ENCODE assay signal across 27 cellular contexts in genomic region chr2:186980117-186980442, GRCh38.
"Had no signal": no experiment of that assay in that cellular context is flagged by ENCODE, and none has a peak within 500 bp of the region (broad histone marks: within the 10 kb centered on the region; RNA-seq: fewer than 3 reads in every experiment).

No MANE protein-coding gene starts in this region.

- H3K36me3 Mint-ChIP-seq: activated CD4-positive, alpha-beta memory T cell treated with anti-CD3 and anti-CD28 coated beads for 36 hours; activated CD8-positive, alpha-beta memory T cell treated with anti-CD3 and anti-CD28 coated beads, Interleukin-2, amount 10 ng/mL, durations not matched to agents 7 days and 5 days; activated naive CD4-positive, alpha-beta T cell treated with anti-CD3 and anti-CD28 coated beads, Interleukin-2, amount 10 ng/mL, durations not matched to agents 7 days and 5 days; activated naive CD4-positive, alpha-beta T cell treated with anti-CD3 and anti-CD28 coated beads, Interleukin-2, amount 50 U/mL, for 72 hours; activated naive CD8-positive, alpha-beta T cell treated with anti-CD3 and anti-CD28 coated beads, Interleukin-2, amount 10 ng/mL, durations not matched to agents 7 days and 5 days; brain had no signal

- H3K4me1 ChIP-seq: ascending aorta, breast epithelium, colonic mucosa, esophagus squamous epithelium had no signal

- H3K4me3 Mint-ChIP-seq: activated CD4-positive, alpha-beta memory T cell treated with anti-CD3 and anti-CD28 coated beads for 36 hours; activated CD4-positive, alpha-beta T cell treated with anti-CD3 and anti-CD28 coated beads for 36 hours; activated CD4-positive, alpha-beta T cell treated with anti-CD3 and anti-CD28 coated beads, Interleukin-2, amount 10 ng/mL, durations not matched to agents 24 days and 14 days; activated CD8-positive, alpha-beta memory T cell treated with anti-CD3 and anti-CD28 coated beads, Interleukin-2, amount 10 ng/mL, durations not matched to agents 7 days and 5 days; activated CD8-positive, alpha-beta T cell treated with anti-CD3 and anti-CD28 coated beads, Interleukin-2, amount 10 ng/mL, durations not matched to agents 7 days and 5 days; activated naive CD4-positive, alpha-beta T cell treated with anti-CD3 and anti-CD28 coated beads, Interleukin-2, amount 10 ng/mL, durations not matched to agents 7 days and 5 days; activated naive CD8-positive, alpha-beta T cell treated with anti-CD3 and anti-CD28 coated beads, Interleukin-2, amount 10 ng/mL, durations not matched to agents 7 days and 5 days; brain; T-helper 17 cell; T-helper 2 cell treated with Interferon-gamma antibody and Interleukin-4, amounts not matched to agents 5 μg/mL and 100 μg/mL, for 36 hours had no signal

- H3K36me3 ChIP-seq: ascending aorta, breast epithelium, cardiac muscle cell, colonic mucosa, esophagus squamous epithelium had no signal

- H3K27ac Mint-ChIP-seq: activated CD4-positive, alpha-beta memory T cell treated with anti-CD3 and anti-CD28 coated beads for 36 hours; activated CD4-positive, alpha-beta T cell treated with anti-CD3 and anti-CD28 coated beads for 36 hours; activated CD4-positive, alpha-beta T cell treated with anti-CD3 and anti-CD28 coated beads, Interleukin-2, amount 10 ng/mL, durations not matched to agents 24 days and 14 days; activated CD8-positive, alpha-beta memory T cell treated with anti-CD3 and anti-CD28 coated beads, Interleukin-2, amount 10 ng/mL, durations not matched to agents 7 days and 5 days; activated CD8-positive, alpha-beta T cell treated with anti-CD3 and anti-CD28 coated beads, Interleukin-2, amount 10 ng/mL, durations not matched to agents 7 days and 5 days; activated naive CD4-positive, alpha-beta T cell treated with anti-CD3 and anti-CD28 coated beads, Interleukin-2, amount 10 ng/mL, durations not matched to agents 7 days and 5 days; activated naive CD4-positive, alpha-beta T cell treated with anti-CD3 and anti-CD28 coated beads, Interleukin-2, amount 50 U/mL, for 72 hours; activated naive CD8-positive, alpha-beta T cell treated with anti-CD3 and anti-CD28 coated beads, Interleukin-2, amount 10 ng/mL, durations not matched to agents 7 days and 5 days; brain; T-helper 17 cell; T-helper 2 cell treated with Interferon-gamma antibody and Interleukin-4, amounts not matched to agents 5 μg/mL and 100 μg/mL, for 36 hours had no signal

- H3K27ac ChIP-seq: ascending aorta, breast epithelium, cardiac muscle cell, colonic mucosa had no signal

- H3K27me3 Mint-ChIP-seq: activated CD4-positive, alpha-beta memory T cell treated with anti-CD3 and anti-CD28 coated beads for 36 hours; activated CD4-positive, alpha-beta T cell treated with anti-CD3 and anti-CD28 coated beads for 36 hours; activated CD4-positive, alpha-beta T cell treated with anti-CD3 and anti-CD28 coated beads, Interleukin-2, amount 10 ng/mL, durations not matched to agents 24 days and 14 days; activated CD8-positive, alpha-beta memory T cell treated with anti-CD3 and anti-CD28 coated beads, Interleukin-2, amount 10 ng/mL, durations not matched to agents 7 days and 5 days; activated naive CD4-positive, alpha-beta T cell treated with anti-CD3 and anti-CD28 coated beads, Interleukin-2, amount 10 ng/mL, durations not matched to agents 7 days and 5 days; activated naive CD8-positive, alpha-beta T cell treated with anti-CD3 and anti-CD28 coated beads, Interleukin-2, amount 10 ng/mL, durations not matched to agents 7 days and 5 days; T-helper 17 cell had no signal

- H3K27me3 ChIP-seq: ascending aorta, breast epithelium, cardiac muscle cell, colonic mucosa, esophagus squamous epithelium had no signal

- ATAC-seq: activated CD4-positive, alpha-beta T cell treated with anti-CD3 and anti-CD28 coated beads for 36 hours; activated CD8-positive, alpha-beta memory T cell treated with anti-CD3 and anti-CD28 coated beads, Interleukin-2, amount 10 ng/mL, durations not matched to agents 7 days and 5 days; activated CD8-positive, alpha-beta T cell treated with anti-CD3 and anti-CD28 coated beads, Interleukin-2, amount 10 ng/mL, durations not matched to agents 7 days and 5 days; activated naive CD4-positive, alpha-beta T cell treated with anti-CD3 and anti-CD28 coated beads, Interleukin-2, amount 50 U/mL, for 72 hours; T-helper 17 cell had no signal

- H3K4me1 Mint-ChIP-seq: activated CD4-positive, alpha-beta T cell treated with anti-CD3 and anti-CD28 coated beads for 36 hours; activated CD4-positive, alpha-beta T cell treated with anti-CD3 and anti-CD28 coated beads, Interleukin-2, amount 10 ng/mL, durations not matched to agents 24 days and 14 days; activated CD8-positive, alpha-beta memory T cell treated with anti-CD3 and anti-CD28 coated beads, Interleukin-2, amount 10 ng/mL, durations not matched to agents 7 days and 5 days; activated naive CD4-positive, alpha-beta T cell treated with anti-CD3 and anti-CD28 coated beads, Interleukin-2, amount 10 ng/mL, durations not matched to agents 7 days and 5 days; activated naive CD8-positive, alpha-beta T cell treated with anti-CD3 and anti-CD28 coated beads, Interleukin-2, amount 10 ng/mL, durations not matched to agents 7 days and 5 days; brain; T-helper 17 cell had no signal

- H3K4me3 ChIP-seq: ascending aorta, breast epithelium, cardiac muscle cell, colonic mucosa, esophagus squamous epithelium had no signal

- H3K9me3 Mint-ChIP-seq: activated CD4-positive, alpha-beta memory T cell treated with anti-CD3 and anti-CD28 coated beads for 36 hours; activated CD4-positive, alpha-beta T cell treated with anti-CD3 and anti-CD28 coated beads, Interleukin-2, amount 10 ng/mL, durations not matched to agents 24 days and 14 days had no signal

- DNase-seq: activated CD4-positive, alpha-beta memory T cell treated with anti-CD3 and anti-CD28 coated beads for 36 hours; activated CD4-positive, alpha-beta T cell treated with anti-CD3 and anti-CD28 coated beads for 36 hours; activated CD4-positive, CD25-positive, alpha-beta regulatory T cell; activated CD4-positive, CD25-positive, alpha-beta regulatory T cell treated with anti-CD3 and anti-CD28 coated beads, Interleukin-2, amount 50 U/mL, for 72 hours; activated CD8-positive, alpha-beta memory T cell treated with anti-CD3 and anti-CD28 coated beads, Interleukin-2, amount 10 ng/mL, durations not matched to agents 7 days and 5 days; activated CD8-positive, alpha-beta T cell treated with anti-CD3 and anti-CD28 coated beads, Interleukin-2, amount 10 ng/mL, durations not matched to agents 7 days and 5 days; activated gamma-delta T cell; activated naive CD4-positive, alpha-beta T cell; activated naive CD4-positive, alpha-beta T cell treated with anti-CD3 and anti-CD28 coated beads, Interleukin-2, amount 10 ng/mL, durations not matched to agents 7 days and 5 days; activated naive CD8-positive, alpha-beta T cell treated with anti-CD3 and anti-CD28 coated beads, Interleukin-2, amount 10 ng/mL, durations not matched to agents 7 days and 5 days; activated T-cell treated with anti-CD3 and anti-CD28 coated beads, Interleukin-2, amount 50 U/mL, for 48 hours; central memory CD4-positive, alpha-beta T cell; cerebellar nuclear complex; colonic mucosa; effector CD8-positive, alpha-beta T cell; esophagus squamous epithelium; foreskin melanocyte; T-helper 1 cell; T-helper 17 cell; T1000 had no signal

- H3K9me3 ChIP-seq: ascending aorta, breast epithelium, colonic mucosa, esophagus squamous epithelium had no signal
